In the genomic region with DNA sequence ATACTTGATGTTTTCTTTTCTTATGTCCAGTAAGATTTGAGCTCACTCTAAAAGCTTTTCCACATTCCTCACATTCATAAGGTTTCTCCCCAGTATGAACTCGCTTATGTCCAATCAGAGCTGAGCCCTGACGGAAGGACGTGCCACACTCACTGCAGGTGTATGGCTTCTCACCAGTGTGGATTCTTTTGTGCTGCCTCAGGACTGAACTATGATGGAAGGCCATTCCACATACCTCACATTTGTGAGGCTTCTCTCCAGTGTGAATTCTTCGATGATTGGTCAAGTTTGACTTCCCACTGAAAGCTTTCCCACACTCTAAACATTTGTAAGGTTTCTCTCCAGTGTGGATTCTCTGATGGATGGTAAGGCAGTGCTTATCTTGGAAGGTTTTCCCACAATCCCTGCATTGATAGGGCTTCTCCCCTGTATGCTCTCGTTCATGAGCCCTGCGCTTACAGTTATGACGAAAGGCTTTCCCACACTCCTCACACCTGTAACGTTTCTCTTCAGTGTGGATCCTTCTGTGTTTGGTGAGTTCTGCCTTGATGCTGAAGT, we compare ENCODE assay signal across 2 cellular contexts.
A peak's percentile ranks its signal among the peaks of the same experiment; 100 is the strongest.
TF ChIP-seq lines count a peak whose summit lies in the region.

No MANE protein-coding gene starts in this region.

TF ChIP-seq in HEK293, 187 proteins besides CTCF, POLR2A, EP300 and RAD21:
- peak; percentile 73 for TF ChIP-seq SETDB1 (IDR thresholded peaks at IDR 0.05; ENCODE audit: insufficient read length, low read length)
- no peak for TF ChIP-seq ZNF776 (tag by site-specific recombination; IDR thresholded peaks at IDR 0.05; ENCODE audit: borderline replicate concordance)
- no peak for TF ChIP-seq ZNF274 (IDR thresholded peaks at IDR 0.05; ENCODE audit: low read length)
- no peak for TF ChIP-seq ZNF274 (tag by site-specific recombination; IDR thresholded peaks at IDR 0.05; ENCODE audit: borderline replicate concordance)

TF ChIP-seq in K562, 482 proteins besides CTCF, POLR2A, EP300 and RAD21:
- 0 out of 2 replicates have a peak, but pooled peaks have one; percentile 6 for TF ChIP-seq ETV1 (tag; conservative IDR thresholded peaks at IDR 0.05; ENCODE audit: low read depth)
- no peak for TF ChIP-seq MYBL2 (IDR thresholded peaks at IDR 0.05; ENCODE audit: low read depth)
- TF ChIP-seq MYBL2 (CRISPR knock-in tag; IDR thresholded peaks at IDR 0.05; ENCODE audit: borderline replicate concordance): no peak
- peak; percentile 98 for TF ChIP-seq ZNF75A (CRISPR knock-in tag; IDR thresholded peaks at IDR 0.05)
- no peak for TF ChIP-seq L3MBTL2 (IDR thresholded peaks at IDR 0.05)
- TF ChIP-seq ZEB2 (IDR thresholded peaks at IDR 0.05): peak; percentile 42; the same call in 1 of the 2 replicates
- peak; percentile 39; the same call in 1 of the 2 replicates for TF ChIP-seq JUN (IDR thresholded peaks at IDR 0.05; ENCODE audit: borderline replicate concordance, low read depth, low read length)
- no peak for TF ChIP-seq JUN (CRISPR knock-in tag; IDR thresholded peaks at IDR 0.05; ENCODE audit: borderline replicate concordance)
- TF ChIP-seq, protein P1, sequence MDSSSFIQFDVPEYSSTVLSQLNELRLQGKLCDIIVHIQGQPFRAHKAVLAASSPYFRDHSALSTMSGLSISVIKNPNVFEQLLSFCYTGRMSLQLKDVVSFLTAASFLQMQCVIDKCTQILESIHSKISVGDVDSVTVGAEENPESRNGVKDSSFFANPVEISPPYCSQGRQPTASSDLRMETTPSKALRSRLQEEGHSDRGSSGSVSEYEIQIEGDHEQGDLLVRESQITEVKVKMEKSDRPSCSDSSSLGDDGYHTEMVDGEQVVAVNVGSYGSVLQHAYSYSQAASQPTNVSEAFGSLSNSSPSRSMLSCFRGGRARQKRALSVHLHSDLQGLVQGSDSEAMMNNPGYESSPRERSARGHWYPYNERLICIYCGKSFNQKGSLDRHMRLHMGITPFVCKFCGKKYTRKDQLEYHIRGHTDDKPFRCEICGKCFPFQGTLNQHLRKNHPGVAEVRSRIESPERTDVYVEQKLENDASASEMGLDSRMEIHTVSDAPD (CRISPR knock-in tag; IDR thresholded peaks at IDR 0.05): no peak
- peak in 1 of 2 experiments; percentile 53; a peak in 1 of 4 replicates for TF ChIP-seq TRIM24 (IDR thresholded peaks at IDR 0.05)
- TF ChIP-seq ZNF655 (CRISPR knock-in tag; IDR thresholded peaks at IDR 0.05): no peak
- TF ChIP-seq CREBBP (IDR thresholded peaks at IDR 0.05; ENCODE audit: low read depth, low read length): no peak
- no peak for TF ChIP-seq POLR3A (IDR thresholded peaks at IDR 0.05; ENCODE audit: borderline replicate concordance, extremely low read depth, insufficient read depth, insufficient read length)
- TF ChIP-seq CBX3 (IDR thresholded peaks at IDR 0.05; ENCODE audit: borderline replicate concordance in 1 of 2, low read length in 2 of 2): peak in 1 of 2 experiments; percentile 80; a peak in 1 of 3 replicates
- TF ChIP-seq, protein P2, sequence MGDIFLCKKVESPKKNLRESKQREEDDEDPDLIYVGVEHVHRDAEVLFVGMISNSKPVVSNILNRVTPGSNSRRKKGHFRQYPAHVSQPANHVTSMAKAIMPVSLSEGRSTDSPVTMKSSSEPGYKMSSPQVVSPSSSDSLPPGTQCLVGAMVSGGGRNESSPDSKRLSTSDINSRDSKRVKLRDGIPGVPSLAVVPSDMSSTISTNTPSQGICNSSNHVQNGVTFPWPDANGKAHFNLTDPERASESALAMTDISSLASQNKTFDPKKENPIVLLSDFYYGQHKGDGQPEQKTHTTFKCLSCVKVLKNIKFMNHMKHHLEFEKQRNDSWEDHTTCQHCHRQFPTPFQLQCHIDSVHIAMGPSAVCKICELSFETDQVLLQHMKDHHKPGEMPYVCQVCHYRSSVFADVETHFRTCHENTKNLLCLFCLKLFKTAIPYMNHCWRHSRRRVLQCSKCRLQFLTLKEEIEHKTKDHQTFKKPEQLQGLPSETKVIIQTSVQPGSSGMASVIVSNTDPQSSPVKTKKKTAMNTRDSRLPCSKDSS (IDR thresholded peaks at IDR 0.05; ENCODE audit: low read depth, partially characterized antibody): peak; percentile 75
- peak; percentile 28; the same call in 1 of the 2 replicates for TF ChIP-seq TEAD4 (IDR thresholded peaks at IDR 0.05; ENCODE audit: low read length)
- TF ChIP-seq TEAD4 (CRISPR knock-in tag; IDR thresholded peaks at IDR 0.05; ENCODE audit: borderline replicate concordance): no peak
- TF ChIP-seq HIVEP1 (CRISPR knock-in tag; IDR thresholded peaks at IDR 0.05): no peak
- no peak for TF ChIP-seq PTBP1 (IDR thresholded peaks at IDR 0.05; ENCODE audit: low read depth, low read length)
- TF ChIP-seq XRCC3 (IDR thresholded peaks at IDR 0.05): 0 out of 2 replicates have a peak, but pooled peaks have one; percentile 79
- TF ChIP-seq TRIM28 (IDR thresholded peaks at IDR 0.05): peak; percentile 93
- no peak for TF ChIP-seq ZNF764 (CRISPR knock-in tag; IDR thresholded peaks at IDR 0.05; ENCODE audit: low read depth)
- no peak for TF ChIP-seq FOS (IDR thresholded peaks at IDR 0.05; ENCODE audit: extremely low read depth, insufficient read length)
- no peak for TF ChIP-seq BCL6 (CRISPR knock-in tag; IDR thresholded peaks at IDR 0.05)
- TF ChIP-seq, protein P3, sequence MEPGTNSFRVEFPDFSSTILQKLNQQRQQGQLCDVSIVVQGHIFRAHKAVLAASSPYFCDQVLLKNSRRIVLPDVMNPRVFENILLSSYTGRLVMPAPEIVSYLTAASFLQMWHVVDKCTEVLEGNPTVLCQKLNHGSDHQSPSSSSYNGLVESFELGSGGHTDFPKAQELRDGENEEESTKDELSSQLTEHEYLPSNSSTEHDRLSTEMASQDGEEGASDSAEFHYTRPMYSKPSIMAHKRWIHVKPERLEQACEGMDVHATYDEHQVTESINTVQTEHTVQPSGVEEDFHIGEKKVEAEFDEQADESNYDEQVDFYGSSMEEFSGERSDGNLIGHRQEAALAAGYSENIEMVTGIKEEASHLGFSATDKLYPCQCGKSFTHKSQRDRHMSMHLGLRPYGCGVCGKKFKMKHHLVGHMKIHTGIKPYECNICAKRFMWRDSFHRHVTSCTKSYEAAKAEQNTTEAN (CRISPR knock-in tag; IDR thresholded peaks at IDR 0.05): no peak
- peak; percentile 59; the same call in 1 of the 2 replicates for TF ChIP-seq SOX6 (IDR thresholded peaks at IDR 0.05)
- 0 out of 2 replicates have a peak, but pooled peaks have one; percentile 24 for TF ChIP-seq CBX5 (IDR thresholded peaks at IDR 0.05; ENCODE audit: borderline replicate concordance, low read depth)
- TF ChIP-seq ELF4 (CRISPR knock-in tag; IDR thresholded peaks at IDR 0.05): no peak
TF ChIP-seq in K562: peak in this region for 12.
